2 cellular contexts compared by ENCODE assay signal in genomic region chr20:47452736-47453161, GRCh38.
TF ChIP-seq lines count a peak whose summit lies in the region.

No MANE protein-coding gene starts in this region.

TF ChIP-seq in SK-N-SH, 30 proteins besides CTCF, POLR2A, EP300 and RAD21:
- TF ChIP-seq, protein P1, sequence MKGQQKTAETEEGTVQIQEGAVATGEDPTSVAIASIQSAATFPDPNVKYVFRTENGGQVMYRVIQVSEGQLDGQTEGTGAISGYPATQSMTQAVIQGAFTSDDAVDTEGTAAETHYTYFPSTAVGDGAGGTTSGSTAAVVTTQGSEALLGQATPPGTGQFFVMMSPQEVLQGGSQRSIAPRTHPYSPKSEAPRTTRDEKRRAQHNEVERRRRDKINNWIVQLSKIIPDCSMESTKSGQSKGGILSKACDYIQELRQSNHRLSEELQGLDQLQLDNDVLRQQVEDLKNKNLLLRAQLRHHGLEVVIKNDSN (IDR thresholded peaks at IDR 0.05; ENCODE audit: borderline replicate concordance, low read depth): no peak
- TF ChIP-seq NFIC (IDR thresholded peaks at IDR 0.05; ENCODE audit: borderline replicate concordance) (no peak), NRF1 (IDR thresholded peaks at IDR 0.05; ENCODE audit: low read depth, low read length) (no peak), CHD2 (IDR thresholded peaks at IDR 0.05; ENCODE audit: low read length, partially characterized antibody) (no peak), ELF1 (IDR thresholded peaks at IDR 0.05) (no peak), RFX5 (IDR thresholded peaks at IDR 0.05; ENCODE audit: low read length) (no peak), MAX (IDR thresholded peaks at IDR 0.05; ENCODE audit: low read depth) (no peak), MXI1 (IDR thresholded peaks at IDR 0.05; ENCODE audit: low read depth, low read length) (no peak), RXRA (IDR thresholded peaks at IDR 0.05; ENCODE audit: borderline replicate concordance, low read depth) (no peak), MEF2A (IDR thresholded peaks at IDR 0.05; ENCODE audit: borderline replicate concordance, low read depth) (no peak), RCOR1 (IDR thresholded peaks at IDR 0.05; ENCODE audit: low read length) (no peak), EZH2phosphoT487 (IDR thresholded peaks at IDR 0.05; ENCODE audit: borderline replicate concordance, low read depth) (no peak), SMC3 (IDR thresholded peaks at IDR 0.05; ENCODE audit: low read depth, low read length) (no peak), TEAD4 (IDR thresholded peaks at IDR 0.05; ENCODE audit: borderline replicate concordance, insufficient read depth) (no peak), TCF12 (IDR thresholded peaks at IDR 0.05) (no peak), TAF1 (IDR thresholded peaks at IDR 0.05; ENCODE audit: borderline replicate concordance, low read depth, low read length) (no peak)
- TF ChIP-seq, protein P2, sequence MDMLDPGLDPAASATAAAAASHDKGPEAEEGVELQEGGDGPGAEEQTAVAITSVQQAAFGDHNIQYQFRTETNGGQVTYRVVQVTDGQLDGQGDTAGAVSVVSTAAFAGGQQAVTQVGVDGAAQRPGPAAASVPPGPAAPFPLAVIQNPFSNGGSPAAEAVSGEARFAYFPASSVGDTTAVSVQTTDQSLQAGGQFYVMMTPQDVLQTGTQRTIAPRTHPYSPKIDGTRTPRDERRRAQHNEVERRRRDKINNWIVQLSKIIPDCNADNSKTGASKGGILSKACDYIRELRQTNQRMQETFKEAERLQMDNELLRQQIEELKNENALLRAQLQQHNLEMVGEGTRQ (IDR thresholded peaks at IDR 0.05; ENCODE audit: borderline replicate concordance, low read depth, low read length): no peak
- TF ChIP-seq, protein P3, sequence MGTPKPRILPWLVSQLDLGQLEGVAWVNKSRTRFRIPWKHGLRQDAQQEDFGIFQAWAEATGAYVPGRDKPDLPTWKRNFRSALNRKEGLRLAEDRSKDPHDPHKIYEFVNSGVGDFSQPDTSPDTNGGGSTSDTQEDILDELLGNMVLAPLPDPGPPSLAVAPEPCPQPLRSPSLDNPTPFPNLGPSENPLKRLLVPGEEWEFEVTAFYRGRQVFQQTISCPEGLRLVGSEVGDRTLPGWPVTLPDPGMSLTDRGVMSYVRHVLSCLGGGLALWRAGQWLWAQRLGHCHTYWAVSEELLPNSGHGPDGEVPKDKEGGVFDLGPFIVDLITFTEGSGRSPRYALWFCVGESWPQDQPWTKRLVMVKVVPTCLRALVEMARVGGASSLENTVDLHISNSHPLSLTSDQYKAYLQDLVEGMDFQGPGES (IDR thresholded peaks at IDR 0.05; ENCODE audit: low read depth, low read length): no peak
- TF ChIP-seq, protein P4, sequence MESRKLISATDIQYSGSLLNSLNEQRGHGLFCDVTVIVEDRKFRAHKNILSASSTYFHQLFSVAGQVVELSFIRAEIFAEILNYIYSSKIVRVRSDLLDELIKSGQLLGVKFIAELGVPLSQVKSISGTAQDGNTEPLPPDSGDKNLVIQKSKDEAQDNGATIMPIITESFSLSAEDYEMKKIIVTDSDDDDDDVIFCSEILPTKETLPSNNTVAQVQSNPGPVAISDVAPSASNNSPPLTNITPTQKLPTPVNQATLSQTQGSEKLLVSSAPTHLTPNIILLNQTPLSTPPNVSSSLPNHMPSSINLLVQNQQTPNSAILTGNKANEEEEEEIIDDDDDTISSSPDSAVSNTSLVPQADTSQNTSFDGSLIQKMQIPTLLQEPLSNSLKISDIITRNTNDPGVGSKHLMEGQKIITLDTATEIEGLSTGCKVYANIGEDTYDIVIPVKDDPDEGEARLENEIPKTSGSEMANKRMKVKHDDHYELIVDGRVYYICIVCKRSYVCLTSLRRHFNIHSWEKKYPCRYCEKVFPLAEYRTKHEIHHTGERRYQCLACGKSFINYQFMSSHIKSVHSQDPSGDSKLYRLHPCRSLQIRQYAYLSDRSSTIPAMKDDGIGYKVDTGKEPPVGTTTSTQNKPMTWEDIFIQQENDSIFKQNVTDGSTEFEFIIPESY (IDR thresholded peaks at IDR 0.05; ENCODE audit: borderline replicate concordance, low read depth): no peak

TF ChIP-seq in SK-N-SH treated with all-trans-retinoic acid at 6 μM for 48 hours, 23 proteins besides CTCF, POLR2A, EP300 and RAD21 (continued from another document):
- TF ChIP-seq, protein P5, sequence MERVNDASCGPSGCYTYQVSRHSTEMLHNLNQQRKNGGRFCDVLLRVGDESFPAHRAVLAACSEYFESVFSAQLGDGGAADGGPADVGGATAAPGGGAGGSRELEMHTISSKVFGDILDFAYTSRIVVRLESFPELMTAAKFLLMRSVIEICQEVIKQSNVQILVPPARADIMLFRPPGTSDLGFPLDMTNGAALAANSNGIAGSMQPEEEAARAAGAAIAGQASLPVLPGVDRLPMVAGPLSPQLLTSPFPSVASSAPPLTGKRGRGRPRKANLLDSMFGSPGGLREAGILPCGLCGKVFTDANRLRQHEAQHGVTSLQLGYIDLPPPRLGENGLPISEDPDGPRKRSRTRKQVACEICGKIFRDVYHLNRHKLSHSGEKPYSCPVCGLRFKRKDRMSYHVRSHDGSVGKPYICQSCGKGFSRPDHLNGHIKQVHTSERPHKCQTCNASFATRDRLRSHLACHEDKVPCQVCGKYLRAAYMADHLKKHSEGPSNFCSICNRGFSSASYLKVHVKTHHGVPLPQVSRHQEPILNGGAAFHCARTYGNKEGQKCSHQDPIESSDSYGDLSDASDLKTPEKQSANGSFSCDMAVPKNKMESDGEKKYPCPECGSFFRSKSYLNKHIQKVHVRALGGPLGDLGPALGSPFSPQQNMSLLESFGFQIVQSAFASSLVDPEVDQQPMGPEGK (CRISPR knock-in tag; IDR thresholded peaks at IDR 0.05; ENCODE audit: borderline replicate concordance): no peak
- TF ChIP-seq ZC3H10 (CRISPR knock-in tag; IDR thresholded peaks at IDR 0.05) (no peak), RARB (CRISPR knock-in tag; IDR thresholded peaks at IDR 0.05) (no peak), TSHZ2 (CRISPR knock-in tag; IDR thresholded peaks at IDR 0.05) (no peak), GLIS3 (CRISPR knock-in tag; IDR thresholded peaks at IDR 0.05) (no peak), PPARA (CRISPR knock-in tag; IDR thresholded peaks at IDR 0.05; ENCODE audit: borderline replicate concordance) (no peak), SNAI2 (CRISPR knock-in tag; IDR thresholded peaks at IDR 0.05) (no peak)
